ENCODE assay signal across 8 cellular contexts in the genomic region with DNA sequence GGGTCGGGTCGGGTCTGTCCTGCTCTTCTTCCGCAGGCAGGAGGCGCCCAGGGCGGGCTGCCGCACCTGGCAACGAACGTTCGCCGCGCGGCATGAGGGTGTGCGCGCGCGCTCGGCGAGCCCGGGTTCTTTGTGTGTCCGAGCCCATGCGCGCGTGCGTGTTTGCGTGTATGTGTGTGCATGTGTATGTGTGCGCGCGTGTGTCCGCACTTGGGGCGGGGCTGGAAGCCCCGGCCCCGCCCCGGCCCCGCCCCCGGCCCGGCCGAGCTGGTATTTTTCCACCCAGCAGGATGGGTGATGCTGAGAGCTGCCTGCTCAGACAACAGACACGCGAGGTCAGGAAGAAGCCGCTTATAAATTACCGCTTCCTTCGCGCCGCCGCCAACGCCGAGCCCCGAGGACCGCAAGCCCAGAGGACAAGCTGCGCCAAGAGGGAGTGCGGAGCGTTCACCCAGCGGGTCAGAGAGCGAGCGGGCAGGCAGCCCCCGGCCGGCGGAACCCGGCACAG. TPM values are rescaled to one million over a fixed set of nuclear protein-coding genes. Genes with fewer than 3 reads are reported as not detected.
DNase-seq lines count a peak whose midpoint lies in the region; ATAC-seq and TF ChIP-seq lines count a peak whose summit lies in the region.

A gene (plus strand): TSS at position 303 of the 508 bp plus-strand sequence. CDS start 41,029 bp downstream, outside the sequence.

- H3K36me3 ChIP-seq in thoracic aorta = no peaks in the 10 kb centered on the region

- peak; percentile 74 for ATAC-seq in HG02610 (IDR thresholded peaks at IDR 0.05; ENCODE audit: unreplicated experiment)
- ATAC-seq in activated naive CD4-positive, alpha-beta T cell treated with anti-CD3 and anti-CD28 coated beads, Interleukin-2, amount 50 U/mL, for 72 hours = peak; percentile 78 to 87
- ATAC-seq in thoracic aorta (ENCODE audit: insufficient number of reproducible peaks, low FRiP score, low read depth) = peak; percentile 72

- peak within 1 kb of the TSS; percentile 65 to 80 for H3K27ac ChIP-seq in thoracic aorta

- H3K27ac Mint-ChIP-seq in activated naive CD4-positive, alpha-beta T cell treated with anti-CD3 and anti-CD28 coated beads, Interleukin-2, amount 50 U/mL, for 72 hours = peak within 1 kb of the TSS; percentile 95 to 98
- H3K27ac Mint-ChIP-seq in glutamatergic neuron (ENCODE audit: unreplicated experiment) (peak within 1 kb of the TSS; percentile 97), osteocyte (ENCODE audit: unreplicated experiment) (peak within 1 kb of the TSS; percentile 78)

- TF ChIP-seq CTCF in GM12864 (IDR thresholded peaks at IDR 0.05; ENCODE audit: low read depth, low read length, missing control alignments) (peak; percentile 47), glutamatergic neuron (IDR thresholded peaks at IDR 0.05; ENCODE audit: partially characterized antibody, unreplicated experiment) (no peak), osteocyte (IDR thresholded peaks at IDR 0.05) (peak; percentile 52), thoracic aorta (IDR thresholded peaks at IDR 0.05) (peak; percentile 14)

- DNase-seq in GM12864 (ENCODE audit: low read depth) = peak; percentile 89
- DNase-seq in NCI-H1092 treated with DMSO at 0.1 percent for 48 hours (lab: John Stamatoyannopoulos, UW) = peak; percentile 93
- peak; percentile 70 for DNase-seq in SKM-1 (lab: John Stamatoyannopoulos, UW; ENCODE audit: unreplicated experiment)
- peak; percentile 92 for DNase-seq in activated naive CD4-positive, alpha-beta T cell treated with anti-CD3 and anti-CD28 coated beads, Interleukin-2, amount 50 U/mL, for 72 hours (ENCODE audit: low spot score in 2 of 2)
- peak; percentile 84 for DNase-seq in glutamatergic neuron
- DNase-seq in osteocyte (ENCODE audit: extremely low spot score, unreplicated experiment) = peak; percentile 93
- peak; percentile 92 for DNase-seq in thoracic aorta (ENCODE audit: low spot score)

- H3K4me1 Mint-ChIP-seq in glutamatergic neuron (ENCODE audit: low read depth, unreplicated experiment) = peaks cover 13% of the 10 kb centered on the region
- peaks cover 41% of the 10 kb centered on the region for H3K4me1 Mint-ChIP-seq in osteocyte (ENCODE audit: unreplicated experiment)

- H3K27me3 ChIP-seq in thoracic aorta (replicated peaks; ENCODE audit: insufficient read depth) = no peaks in the 10 kb centered on the region

- H3K27me3 Mint-ChIP-seq in glutamatergic neuron (ENCODE audit: unreplicated experiment) = peaks cover 21% of the 10 kb centered on the region
- no peaks in the 10 kb centered on the region for H3K27me3 Mint-ChIP-seq in osteocyte (ENCODE audit: unreplicated experiment)

- H3K4me3 ChIP-seq in GM12864 (ENCODE audit: low read depth, low read length) (peak within 1 kb of the TSS; percentile 78), thoracic aorta (peak within 1 kb of the TSS; percentile 89)

- H3K9me3 ChIP-seq in thoracic aorta = no peaks in the 10 kb centered on the region

- H3K4me3 Mint-ChIP-seq in glutamatergic neuron (ENCODE audit: unreplicated experiment) (peak within 1 kb of the TSS; percentile 100), osteocyte (ENCODE audit: unreplicated experiment) (peak within 1 kb of the TSS; percentile 95)

- H3K4me1 ChIP-seq in thoracic aorta (ENCODE audit: control insufficient read depth in 1 of 2, low read depth in 2 of 2) = peaks cover 26 to 40% of the 10 kb centered on the region in 2 donors

- peaks cover 11 to 28% of the 10 kb centered on the region in 2 donors for H3K36me3 Mint-ChIP-seq in activated naive CD4-positive, alpha-beta T cell treated with anti-CD3 and anti-CD28 coated beads, Interleukin-2, amount 50 U/mL, for 72 hours
- H3K36me3 Mint-ChIP-seq in glutamatergic neuron (ENCODE audit: unreplicated experiment) = no peaks in the 10 kb centered on the region
- peaks cover 2% of the 10 kb centered on the region for H3K36me3 Mint-ChIP-seq in osteocyte (ENCODE audit: unreplicated experiment)

- H3K9me3 Mint-ChIP-seq in activated naive CD4-positive, alpha-beta T cell treated with anti-CD3 and anti-CD28 coated beads, Interleukin-2, amount 50 U/mL, for 72 hours = no peaks in the 10 kb centered on the region
- H3K9me3 Mint-ChIP-seq in glutamatergic neuron (ENCODE audit: unreplicated experiment) = peaks cover 11% of the 10 kb centered on the region
- no peaks in the 10 kb centered on the region for H3K9me3 Mint-ChIP-seq in osteocyte (ENCODE audit: unreplicated experiment)

RNA-seq across cellular contexts. Expression of the gene that starts here (rescaled TPM):
- 10 to 100 TPM; 52.7 to 71.9 TPM for total RNA-seq in activated naive CD4-positive, alpha-beta T cell treated with anti-CD3 and anti-CD28 coated beads, Interleukin-2, amount 50 U/mL, for 72 hours
- total RNA-seq in glutamatergic neuron (ENCODE audit: unreplicated experiment) = 21.9 TPM
- total RNA-seq in osteocyte = 37.2 and 41.9 TPM in 2 replicates
- 10 to 100 TPM; 33.5 to 45.5 TPM for total RNA-seq in thoracic aorta

Comparison
In these comparisons a context has a peak if more than half of its experiments do, and no peak if none do; other contexts are left out.
1. Peak in every context shown above with its lines: DNase-seq, ATAC-seq, H3K4me3 ChIP-seq and H3K27ac ChIP-seq.